17 cellular contexts compared by ENCODE assay signal in the genomic region with DNA sequence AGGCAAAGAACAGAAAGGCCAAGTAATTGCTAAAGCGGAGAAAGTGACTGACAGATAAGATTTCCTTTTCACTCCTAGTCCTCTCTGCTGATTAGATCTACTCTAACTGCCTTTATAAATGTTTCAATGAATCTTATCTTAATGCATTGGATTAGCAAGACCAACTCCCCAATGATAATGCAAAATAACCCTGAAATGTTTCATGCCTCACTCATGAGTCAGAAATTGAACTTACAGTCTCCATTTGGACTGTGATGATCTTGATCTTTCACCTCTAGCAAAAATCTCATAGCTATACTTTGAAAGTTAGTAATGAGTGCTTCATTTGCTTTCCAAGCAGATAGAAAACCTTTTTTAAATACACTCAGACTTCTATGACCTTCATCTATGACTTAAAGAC. TPM values are rescaled to one million over a fixed set of nuclear protein-coding genes. Genes with fewer than 3 reads are reported as not detected.
DNase-seq lines count a peak whose midpoint lies in the region; ATAC-seq and TF ChIP-seq lines count a peak whose summit lies in the region.
"Had no signal": no experiment of that assay in that cellular context is flagged by ENCODE, and none has a peak within 500 bp of the region (broad histone marks: within the 10 kb centered on the region; RNA-seq: fewer than 3 reads in every experiment).

No MANE protein-coding gene starts in this region.

- H3K27me3 ChIP-seq in ACC112 (ENCODE audit: insufficient read depth, low read length) (no peaks in the 10 kb centered on the region), adipocyte (replicated peaks; ENCODE audit: control insufficient read depth, insufficient read depth, low read length) (no peaks in the 10 kb centered on the region), foreskin keratinocyte (no peaks in the 10 kb centered on the region), uterus (no peaks in the 10 kb centered on the region)
- H3K27me3 ChIP-seq: brain microvascular endothelial cell had no signal

- H3K36me3 ChIP-seq in ACC112 (ENCODE audit: insufficient read depth, low read length) (no peaks in the 10 kb centered on the region), adipocyte (ENCODE audit: control insufficient read depth, insufficient read depth, low read length, severe bottlenecking) (no peaks in the 10 kb centered on the region), uterus (no peaks in the 10 kb centered on the region)
- H3K36me3 ChIP-seq: brain microvascular endothelial cell had no signal

- H3K4me3 ChIP-seq in ACC112 (ENCODE audit: low read depth, low read length) (no peak overlapping the region), adipocyte (ENCODE audit: low read length) (no peak overlapping the region), uterus (no peak overlapping the region)

- DNase-seq in HCEC 1CT (peak; percentile 15), adipocyte (ENCODE audit: low read depth) (peak; percentile 6), foreskin keratinocyte (peak; percentile 11 to 39), SHP77 (lab: John Stamatoyannopoulos, UW) (no peak), uterus (no peak)
- DNase-seq: activated CD4-positive, alpha-beta T cell treated with anti-CD3 and anti-CD28 coated beads, Interleukin-2, amount 50 U/mL, for 1 hour; activated effector memory CD4-positive, alpha-beta T cell treated with Interleukin-2 at 50 U/mL for 16 hours; brain microvascular endothelial cell; DMS153; effector CD4-positive, alpha-beta T cell; NCI-H2029; NCI-H69; occipital lobe; RPMI8226 had no signal

- H3K9ac ChIP-seq in adipocyte (ENCODE audit: low read length) = no peak overlapping the region

- H3K27ac ChIP-seq in ACC112 (ENCODE audit: low read depth, low read length) (0 out of 2 replicates have a peak overlapping the region, but pooled peaks have one; percentile 31), foreskin keratinocyte (no peak overlapping the region), uterus (no peak overlapping the region)
- H3K27ac ChIP-seq: brain microvascular endothelial cell had no signal

- no peaks in the 10 kb centered on the region for H3K79me2 ChIP-seq in ACC112 (ENCODE audit: control insufficient read depth, insufficient read depth, low read length, unreplicated experiment)

- TF ChIP-seq CTCF in foreskin keratinocyte (conservative IDR thresholded peaks at IDR 0.05) (no peak), uterus (IDR thresholded peaks at IDR 0.05) (no peak)

- H2AFZ ChIP-seq in ACC112 (ENCODE audit: low read length, unreplicated experiment) = no peak overlapping the region

- H3K4me1 ChIP-seq in ACC112 (ENCODE audit: control insufficient read depth, insufficient read depth, low read length, unreplicated experiment) (peaks cover 16% of the 10 kb centered on the region), adipocyte (ENCODE audit: control insufficient read depth, insufficient read depth, low read length) (peaks cover 15% of the 10 kb centered on the region), foreskin keratinocyte (no peaks in the 10 kb centered on the region), uterus (no peaks in the 10 kb centered on the region)

- intact Hi-C loops in uterus (cut with DNase I; ENCODE audit: low total_unique reads) = no loop called here

- TF ChIP-seq POLR2A in uterus (IDR thresholded peaks at IDR 0.05) = no peak

- H3K9me3 ChIP-seq in adipocyte (ENCODE audit: control insufficient read depth, low read length) (no peaks in the 10 kb centered on the region), uterus (no peaks in the 10 kb centered on the region)

- ATAC-seq in foreskin keratinocyte = peak; percentile 64
- no peak for ATAC-seq in HG03378 (IDR thresholded peaks at IDR 0.05; ENCODE audit: unreplicated experiment)
- no peak for ATAC-seq in HG03439 (IDR thresholded peaks at IDR 0.05; ENCODE audit: unreplicated experiment)

RNA-seq across cellular contexts. Expression of gene SLC10A7, which starts 26.5 kb away (rescaled TPM):
- total RNA-seq in foreskin keratinocyte (12.4 and 13.1 TPM in 2 replicates), uterus (10 to 100 TPM in 3 of 4 donors, 1 to 10 TPM in 1; 7.4 to 34.5 (median 17.1) TPM)
- polyA plus RNA-seq in foreskin keratinocyte = 2.8 and 3.3 TPM in 2 replicates

Comparison
In these comparisons a context has a peak if more than half of its experiments do, and no peak if none do; other contexts are left out.
1. DNase-seq: peak in HCEC 1CT (single experiment), adipocyte (single experiment) and foreskin keratinocyte (2 of 2); none in SHP77 (0 of 2) and uterus (0 of 2).